8 cellular contexts compared by ENCODE assay signal in the genomic region with DNA sequence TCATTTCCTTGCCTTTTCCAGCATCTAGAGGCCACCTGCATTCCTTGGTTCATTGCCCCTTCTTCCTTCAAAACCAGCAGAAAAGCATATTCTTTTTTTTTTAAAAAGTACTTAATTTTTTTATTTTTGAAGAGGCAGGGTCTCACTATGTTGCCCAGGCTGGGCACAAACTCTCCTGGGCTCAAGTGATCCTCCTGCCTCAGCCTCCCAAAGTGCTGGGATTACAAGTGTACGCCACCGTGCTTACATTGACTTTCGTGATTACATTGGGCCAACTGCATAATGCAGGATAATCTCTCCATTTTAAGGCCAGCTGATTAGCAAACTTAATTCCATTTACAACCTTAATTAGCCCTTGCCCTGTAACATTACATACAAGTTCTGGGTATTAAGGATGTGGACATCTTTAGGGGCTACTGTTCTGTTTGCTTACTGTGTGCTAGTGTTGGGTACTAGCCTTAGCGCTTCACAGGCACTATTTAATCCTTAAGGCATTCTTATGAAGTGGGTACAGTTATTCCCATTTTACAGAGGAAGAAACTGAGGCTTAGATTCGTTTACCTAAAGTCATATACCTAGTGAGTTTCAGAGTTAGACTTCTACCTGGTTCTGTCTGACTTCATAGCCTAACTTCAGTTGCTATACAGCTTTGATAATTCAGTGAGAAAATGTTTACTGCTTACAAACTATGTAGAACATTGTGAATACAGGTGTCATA.
"Had no signal": no experiment of that assay in that cellular context is flagged by ENCODE, and none has a peak within 500 bp of the region (broad histone marks: within the 10 kb centered on the region; RNA-seq: fewer than 3 reads in every experiment).

No MANE protein-coding gene starts in this region.

- FAIRE-seq: H54, HTR-8/SVneo had no signal

- H3K4me3 ChIP-seq: GM23248 had no signal

- H3K27ac ChIP-seq: GM23248 had no signal

- H3K4me3 Mint-ChIP-seq: H9, IgD-negative memory B cell had no signal

- H3K9me3 Mint-ChIP-seq: H9, IgD-negative memory B cell had no signal

- H3K4me1 Mint-ChIP-seq: H9, IgD-negative memory B cell had no signal

- H3K27me3 Mint-ChIP-seq: IgD-negative memory B cell had no signal

- H3K36me3 Mint-ChIP-seq: IgD-negative memory B cell had no signal

- H3K9ac ChIP-seq: GM23248 had no signal

- H2AFZ ChIP-seq: GM23248 had no signal

- DNase-seq: GM23248, GOT3, H9, HCEC 1CT, KG1 had no signal

- H3K27ac Mint-ChIP-seq: H9, IgD-negative memory B cell had no signal
